ENCODE assay signal across 8 cellular contexts in the genomic region with DNA sequence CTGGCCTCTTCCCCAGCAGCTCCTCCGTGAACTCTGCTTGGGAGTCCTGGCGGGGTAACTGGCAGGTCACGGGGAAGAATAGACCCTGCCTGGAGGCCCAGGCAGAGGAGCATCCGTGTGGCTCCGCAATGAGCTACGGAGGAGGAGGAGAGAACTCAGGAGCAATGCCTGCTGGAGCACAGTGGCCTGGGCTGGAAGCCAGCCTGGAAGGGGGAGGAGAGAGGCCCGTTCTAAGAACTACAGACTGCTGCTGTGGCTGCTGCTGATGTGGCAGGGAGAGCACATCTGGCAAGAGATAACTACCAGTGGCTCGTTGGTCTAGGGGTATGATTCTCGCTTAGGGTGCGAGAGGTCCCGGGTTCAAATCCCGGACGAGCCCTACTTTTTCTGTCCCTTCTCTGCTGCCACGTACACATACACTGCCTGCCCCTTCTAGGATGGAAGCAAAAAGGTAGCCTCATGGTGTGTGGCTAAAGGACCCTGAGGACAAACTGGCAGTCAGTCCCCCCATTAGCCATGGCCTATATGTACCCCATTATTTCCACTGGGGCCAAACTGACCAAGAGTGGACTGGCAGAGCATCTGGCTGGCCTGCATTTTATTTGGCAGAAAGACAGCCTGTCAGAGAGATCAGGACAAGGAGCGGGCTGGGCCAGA. TPM values are rescaled to one million over a fixed set of nuclear protein-coding genes. Genes with fewer than 3 reads are reported as not detected.
DNase-seq lines count a peak whose midpoint lies in the region; ATAC-seq and TF ChIP-seq lines count a peak whose summit lies in the region.

No MANE protein-coding gene starts in this region.

- H3K9me3 ChIP-seq in right atrium auricular region (no peaks in the 10 kb centered on the region), body of pancreas (no peaks in the 10 kb centered on the region), thyroid gland (no peaks in the 10 kb centered on the region)

- intact Hi-C loops in Right ventricle myocardium inferior (cut with DNase I), result no loop called here
- intact Hi-C loops in body of pancreas (cut with DNase I), result no loop called here
- intact Hi-C loops in thyroid gland (cut with DNase I), result no loop called here

- TF ChIP-seq CTCF in right atrium auricular region (IDR thresholded peaks at IDR 0.05), result no peak
- TF ChIP-seq CTCF in body of pancreas (IDR thresholded peaks at IDR 0.05), result no peak
- no peak for TF ChIP-seq CTCF in thyroid gland (IDR thresholded peaks at IDR 0.05)

- no peaks in the 10 kb centered on the region for H3K36me3 ChIP-seq in right atrium auricular region
- no peaks in the 10 kb centered on the region for H3K36me3 ChIP-seq in body of pancreas (replicated peaks in 1 of 2; ENCODE audit: insufficient read depth in 1 of 2, low read depth in 2 of 2)
- no peaks in the 10 kb centered on the region for H3K36me3 ChIP-seq in thyroid gland

- ATAC-seq in Right ventricle myocardium inferior, result peak; percentile 93
- ATAC-seq in body of pancreas, result no peak
- no peak for ATAC-seq in GM21737 (IDR thresholded peaks at IDR 0.05; ENCODE audit: unreplicated experiment)

- H3K27ac ChIP-seq in right atrium auricular region (peak overlapping the region in 1 of 2 donors; percentile 23), body of pancreas (no peak overlapping the region), thyroid gland (no peak overlapping the region)

- TF ChIP-seq POLR2A in body of pancreas (IDR thresholded peaks at IDR 0.05), result no peak
- no peak for TF ChIP-seq POLR2A in thyroid gland (IDR thresholded peaks at IDR 0.05)

- H3K4me1 ChIP-seq in right atrium auricular region (peaks cover 0 to 6% of the 10 kb centered on the region in 2 donors), body of pancreas (no peaks in the 10 kb centered on the region), thyroid gland (no peaks in the 10 kb centered on the region)

- H3K4me3 ChIP-seq in right atrium auricular region (no peak overlapping the region), body of pancreas (no peak overlapping the region), thyroid gland (replicated peaks in 1 of 3) (no peak overlapping the region)

- DNase-seq in Right ventricle myocardium inferior (ENCODE audit: missing footprints) (peak; percentile 89), right atrium auricular region (ENCODE audit: low spot score) (no peak), body of pancreas (peak in 3 of 4 donors; percentile 41 to 44 (median 43)), inferior parietal cortex (ENCODE audit: extremely low spot score) (peak; percentile 66), thyroid gland (peak; percentile 51 to 55), NCI-H1436 treated with DMSO at 0.1 percent for 48 hours (lab: John Stamatoyannopoulos, UW) (no peak), NCI-H2196 treated with DMSO at 0.1 percent for 48 hours (lab: John Stamatoyannopoulos, UW; ENCODE audit: unreplicated experiment) (no peak)

- 54 to 57% methylated on average over 14 to 15 of the region's 15 CpGs for WGBS in body of pancreas, 2 donors
- WGBS in thyroid gland, 2 donors, result 34 to 38% methylated on average over 12 to 15 of the region's 15 CpGs

- H3K27me3 ChIP-seq in right atrium auricular region (no peaks in the 10 kb centered on the region), body of pancreas (no peaks in the 10 kb centered on the region), thyroid gland (no peaks in the 10 kb centered on the region)

RNA-seq across cellular contexts. Expression of a gene that starts 7.7 kb away (rescaled TPM):
- not detected for total RNA-seq in Right ventricle myocardium inferior
- not detected for total RNA-seq in right atrium auricular region
- total RNA-seq in body of pancreas, result not detected
- total RNA-seq in thyroid gland, result not detected

RNA-seq across cellular contexts. Expression of a gene that starts 8.5 kb away (rescaled TPM):
- total RNA-seq in Right ventricle myocardium inferior (6.3 TPM), right atrium auricular region (1 to 10 TPM; 2.6 to 8.5 TPM), body of pancreas (1 to 10 TPM in 1 of 2 donors, under 1 TPM in 1; 0.99 to 3.6 TPM), thyroid gland (1 to 10 TPM; 4.4 to 4.9 (median 4.6) TPM)

RNA-seq across cellular contexts. Expression of a gene that starts 44.1 kb away (rescaled TPM):
- total RNA-seq in Right ventricle myocardium inferior (183 TPM), right atrium auricular region (100 to 1,000 TPM; 190 to 286 TPM), body of pancreas (10 to 100 TPM; 36.3 to 45.8 TPM), thyroid gland (100 to 1,000 TPM; 115 to 143 (median 132) TPM)

RNA-seq across cellular contexts. Expression of a gene that starts 46.9 kb away (rescaled TPM):
- total RNA-seq in Right ventricle myocardium inferior (905 TPM), right atrium auricular region (100 to 1,000 TPM; 215 to 646 TPM), body of pancreas (1 to 10 TPM; 1.8 to 4.0 TPM), thyroid gland (10 to 100 TPM in 2 of 4 donors, 1 to 10 TPM in 2; 5.7 to 12.6 (median 9.3) TPM)

Comparison
In these comparisons a context has a peak if more than half of its experiments do, and no peak if none do; other contexts are left out.
1. DNase-seq: peak in Right ventricle myocardium inferior (single experiment), body of pancreas (3 of 4), inferior parietal cortex (single experiment) and thyroid gland (2 of 2); none in right atrium auricular region (single experiment), NCI-H1436 treated with DMSO at 0.1 percent for 48 hours (single experiment) and NCI-H2196 treated with DMSO at 0.1 percent for 48 hours (single experiment).